Comparison of ENCODE assay signal across 8 cellular contexts in the genomic region with DNA sequence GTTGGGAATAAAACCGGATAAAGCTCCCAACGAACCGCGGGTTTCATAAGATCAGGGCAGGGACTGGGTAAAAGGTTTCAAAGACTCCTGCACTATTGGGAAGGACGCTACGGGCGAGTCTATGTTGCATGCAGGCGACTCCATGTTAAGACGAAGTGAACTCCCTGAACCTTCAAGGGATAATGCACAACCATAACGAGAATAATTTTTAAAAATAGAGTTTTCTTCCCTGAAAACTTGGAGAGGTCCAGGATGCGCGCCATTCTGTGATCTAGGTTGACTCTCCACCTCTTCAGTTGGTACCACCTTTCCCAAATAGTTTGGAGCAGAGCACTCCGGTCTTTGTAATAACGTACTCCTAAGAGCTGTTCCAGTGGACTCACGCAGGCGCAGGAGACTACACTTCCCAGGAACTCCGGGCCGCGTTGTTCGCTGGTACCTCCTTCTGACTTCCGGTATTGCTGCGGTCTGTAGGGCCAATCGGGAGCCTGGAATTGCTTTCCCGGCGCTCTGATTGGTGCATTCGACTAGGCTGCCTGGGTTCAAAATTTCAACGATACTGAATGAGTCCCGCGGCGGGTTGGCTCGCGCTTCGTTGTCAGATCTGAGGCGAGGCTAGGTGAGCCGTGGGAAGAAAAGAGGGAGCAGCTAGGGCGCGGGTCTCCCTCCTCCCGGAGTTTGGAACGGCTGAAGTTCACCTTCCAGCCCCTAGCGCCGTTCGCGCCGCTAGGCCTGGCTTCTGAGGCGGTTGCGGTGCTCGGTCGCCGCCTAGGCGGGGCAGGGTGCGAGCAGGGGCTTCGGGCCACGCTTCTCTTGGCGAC. TPM values are rescaled to one million over a fixed set of nuclear protein-coding genes. Genes with fewer than 3 reads are reported as not detected.
DNase-seq lines count a peak whose midpoint lies in the region; ATAC-seq and TF ChIP-seq lines count a peak whose summit lies in the region.

A gene with protein sequence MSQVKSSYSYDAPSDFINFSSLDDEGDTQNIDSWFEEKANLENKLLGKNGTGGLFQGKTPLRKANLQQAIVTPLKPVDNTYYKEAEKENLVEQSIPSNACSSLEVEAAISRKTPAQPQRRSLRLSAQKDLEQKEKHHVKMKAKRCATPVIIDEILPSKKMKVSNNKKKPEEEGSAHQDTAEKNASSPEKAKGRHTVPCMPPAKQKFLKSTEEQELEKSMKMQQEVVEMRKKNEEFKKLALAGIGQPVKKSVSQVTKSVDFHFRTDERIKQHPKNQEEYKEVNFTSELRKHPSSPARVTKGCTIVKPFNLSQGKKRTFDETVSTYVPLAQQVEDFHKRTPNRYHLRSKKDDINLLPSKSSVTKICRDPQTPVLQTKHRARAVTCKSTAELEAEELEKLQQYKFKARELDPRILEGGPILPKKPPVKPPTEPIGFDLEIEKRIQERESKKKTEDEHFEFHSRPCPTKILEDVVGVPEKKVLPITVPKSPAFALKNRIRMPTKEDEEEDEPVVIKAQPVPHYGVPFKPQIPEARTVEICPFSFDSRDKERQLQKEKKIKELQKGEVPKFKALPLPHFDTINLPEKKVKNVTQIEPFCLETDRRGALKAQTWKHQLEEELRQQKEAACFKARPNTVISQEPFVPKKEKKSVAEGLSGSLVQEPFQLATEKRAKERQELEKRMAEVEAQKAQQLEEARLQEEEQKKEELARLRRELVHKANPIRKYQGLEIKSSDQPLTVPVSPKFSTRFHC (plus strand): TSS at position 562 of the 821 bp plus-strand sequence. CDS start 18,187 bp downstream, outside the sequence.

- no peaks in the 10 kb centered on the region for H3K9me3 ChIP-seq in hepatocyte (ENCODE audit: low read depth)

- ATAC-seq in GM18508 (IDR thresholded peaks at IDR 0.05; ENCODE audit: insufficient read depth, unreplicated experiment) (peak; percentile 67), HG02981 (IDR thresholded peaks at IDR 0.05; ENCODE audit: unreplicated experiment) (peak; percentile 96)

- peak within 1 kb of the TSS; percentile 61 for H3K4me3 ChIP-seq in hepatocyte

- H3K27ac ChIP-seq in 22Rv1 (peak within 1 kb of the TSS; percentile 86), hepatocyte (peak within 1 kb of the TSS; percentile 79)

- no peaks in the 10 kb centered on the region for H3K27me3 ChIP-seq in hepatocyte

- H3K4me1 ChIP-seq in hepatocyte (ENCODE audit: insufficient read depth) = peaks cover 17% of the 10 kb centered on the region

- DNase-seq in NCI-H2029 (lab: John Stamatoyannopoulos, UW) (peak; percentile 96), T-helper 22 cell (ENCODE audit: low read depth) (peak; percentile 66), astrocyte of the hippocampus (ENCODE audit: low read depth, low spot score) (peak; percentile 98), hepatocyte (ENCODE audit: low spot score) (peak; percentile 100), retina (peak; percentile 96)

- peak within 1 kb of the TSS; percentile 51 for H2AFZ ChIP-seq in hepatocyte

- no peaks in the 10 kb centered on the region for H3K9me2 ChIP-seq in hepatocyte (replicated peaks; ENCODE audit: insufficient read depth)

- no peaks in the 10 kb centered on the region for H3K36me3 ChIP-seq in hepatocyte (replicated peaks; ENCODE audit: insufficient read depth, low read depth)

- peak; percentile 16; the same call in 1 of the 2 replicates for TF ChIP-seq CTCF in 22Rv1 (IDR thresholded peaks at IDR 0.05)
- TF ChIP-seq CTCF in hepatocyte (IDR thresholded peaks at IDR 0.05; ENCODE audit: poor library complexity) = peak; percentile 7

- peaks cover 47% of the 10 kb centered on the region for H3K79me2 ChIP-seq in hepatocyte

- no peaks in the 10 kb centered on the region for H4K20me1 ChIP-seq in hepatocyte (ENCODE audit: insufficient read depth, poor library complexity, severe bottlenecking)

- peak within 1 kb of the TSS; percentile 83 for H3K4me2 ChIP-seq in hepatocyte

- under 1% methylated on average over 54 of the region's 54 CpGs for WGBS in hepatocyte (ENCODE audit: low lambda C conversion rate, missing lambda C conversion rate)

RNA-seq across cellular contexts. Expression of the gene that starts here (rescaled TPM):
- 22.9 and 23.9 TPM in 2 replicates for total RNA-seq in hepatocyte
- 16.3 and 18.5 TPM in 2 replicates for polyA plus RNA-seq in hepatocyte

Comparison
In these comparisons a context has a peak if more than half of its experiments do, and no peak if none do; other contexts are left out.
1. Peak in every context shown above with its lines: DNase-seq, ATAC-seq, H3K4me3 ChIP-seq and H3K27ac ChIP-seq.